9 cellular contexts compared by ENCODE assay signal in the genomic region with DNA sequence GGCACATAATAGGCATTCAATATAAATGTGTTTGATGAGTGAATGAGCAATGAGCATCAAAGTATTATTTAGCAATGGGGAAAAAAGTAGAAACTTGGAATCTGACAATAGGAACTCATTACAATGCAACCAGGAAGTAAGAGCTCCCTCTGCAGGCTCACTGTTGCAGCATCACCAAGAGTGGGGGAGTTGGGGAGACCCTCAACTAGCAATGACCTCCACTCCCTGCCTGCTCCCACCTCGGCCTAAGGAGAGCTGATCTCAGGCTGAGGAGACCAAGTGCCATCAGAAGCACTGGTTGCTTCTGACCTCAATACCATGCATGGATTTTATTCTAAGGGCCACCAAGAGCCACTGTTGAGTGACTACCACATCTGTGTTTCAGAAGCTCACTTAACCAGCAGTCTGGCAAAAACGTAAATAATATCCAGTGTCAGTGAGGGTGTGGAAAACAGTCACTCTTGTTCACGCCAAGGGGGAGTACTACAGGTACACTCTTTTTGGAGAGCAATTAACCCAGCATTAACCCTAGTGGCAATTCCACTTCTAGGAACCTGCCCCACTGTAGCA. TPM values are rescaled to one million over a fixed set of nuclear protein-coding genes. Genes with fewer than 3 reads are reported as not detected.
DNase-seq lines count a peak whose midpoint lies in the region; ATAC-seq, FAIRE-seq and TF ChIP-seq lines count a peak whose summit lies in the region.
"Had no signal": no experiment of that assay in that cellular context is flagged by ENCODE, and none has a peak within 500 bp of the region (broad histone marks: within the 10 kb centered on the region; RNA-seq: fewer than 3 reads in every experiment).

No MANE protein-coding gene starts in this region.

- no peak overlapping the region for H3K4me3 ChIP-seq in DND-41 (ENCODE audit: low read depth in 1 of 2, low read length in 2 of 2)
- H3K4me3 ChIP-seq in HL-60 (replicated peaks; ENCODE audit: insufficient read depth, low read length): no peak overlapping the region
- no peak overlapping the region for H3K4me3 ChIP-seq in K562

- H3K36me3 Mint-ChIP-seq in immature natural killer cell: no peaks in the 10 kb centered on the region

- peak; percentile 58; the same call in 2 of the 3 replicates for ATAC-seq in DND-41 (ENCODE audit: insufficient read depth, low read depth)
- ATAC-seq in K562: peak; percentile 64
- no peak for ATAC-seq in HG02973 (IDR thresholded peaks at IDR 0.05; ENCODE audit: unreplicated experiment)
- ATAC-seq in HG02759 (IDR thresholded peaks at IDR 0.05; ENCODE audit: unreplicated experiment): no peak

- no peak overlapping the region for H3K4me2 ChIP-seq in DND-41 (ENCODE audit: insufficient read depth, low read length)
- H3K4me2 ChIP-seq in K562 (ENCODE audit: insufficient read depth, low read length): no peak overlapping the region

- peaks cover 97% of the 10 kb centered on the region for H3K79me2 ChIP-seq in DND-41 (ENCODE audit: insufficient read depth, low read length)
- H3K79me2 ChIP-seq in K562 (ENCODE audit: control insufficient read depth, insufficient read depth, low read length): peaks cover 97% of the 10 kb centered on the region

- H3K9ac ChIP-seq in DND-41 (ENCODE audit: low read depth, low read length) (no peak overlapping the region), K562 (ENCODE audit: insufficient read depth in 1 of 2, low read depth in 2 of 2, low read length in 2 of 2) (peak overlapping the region in 1 of 2 experiments; percentile 31; a peak in 1 of 4 replicates)

- WGBS in K562 (ENCODE audit: insufficient coverage, low coverage, missing lambda C conversion rate): 20% methylated on average over 3 of the region's 3 CpGs

- peak; percentile 51 for FAIRE-seq in K562 (lab: Jason Lieb, UNC)

- no peaks in the 10 kb centered on the region for H3K9me3 Mint-ChIP-seq in immature natural killer cell
- H3K9me3 Mint-ChIP-seq: activated naive CD4-positive, alpha-beta T cell treated with anti-CD3 and anti-CD28 coated beads, Interleukin-2, amount 50 U/mL, for 24 hours had no signal

- TF ChIP-seq CTCF in DND-41 (IDR thresholded peaks at IDR 0.05; ENCODE audit: borderline replicate concordance, extremely low read depth, low read length, poor library complexity, severe bottlenecking) (peak; percentile 82), HL-60 (IDR thresholded peaks at IDR 0.05; ENCODE audit: insufficient read depth, low read length) (peak; percentile 25), K562 (IDR thresholded peaks at IDR 0.05 in 2 of 3, conservative IDR thresholded peaks at IDR 0.05 in 1 of 3; ENCODE audit: insufficient read depth in 2 of 3, low read depth in 1 of 3, low read length in 3 of 3) (peak; percentile 58 to 79 (median 68))

- in situ Hi-C loops in K562 (cut with MboI): no loop called here

- peaks cover 42 to 78% of the 10 kb centered on the region in 2 donors for H3K4me1 Mint-ChIP-seq in immature natural killer cell

- TF ChIP-seq RAD21 in K562 (CRISPR knock-in tag; conservative IDR thresholded peaks at IDR 0.05 in 1 of 2, IDR thresholded peaks at IDR 0.05 in 1 of 2): no peak

- peaks cover 25% of the 10 kb centered on the region for H3K4me1 ChIP-seq in DND-41 (ENCODE audit: insufficient read depth, low read length)
- peaks cover 19 to 27% of the 10 kb centered on the region in 2 experiments for H3K4me1 ChIP-seq in K562 (replicated peaks in 1 of 2; ENCODE audit: control insufficient read depth in 2 of 2, insufficient read depth in 2 of 2, low read length in 2 of 2)

- H3K4me3 Mint-ChIP-seq in immature natural killer cell: no peak overlapping the region
- H3K4me3 Mint-ChIP-seq: activated naive CD4-positive, alpha-beta T cell treated with anti-CD3 and anti-CD28 coated beads, Interleukin-2, amount 50 U/mL, for 24 hours had no signal

- TF ChIP-seq EP300 in K562 (IDR thresholded peaks at IDR 0.05; ENCODE audit: low read length): no peak

- peaks cover 0 to 2% (median 0%) of the 10 kb centered on the region in 3 donors for H3K27me3 Mint-ChIP-seq in immature natural killer cell (ENCODE audit: low read depth in 3 of 3)
- H3K27me3 Mint-ChIP-seq: activated naive CD4-positive, alpha-beta T cell treated with anti-CD3 and anti-CD28 coated beads, Interleukin-2, amount 50 U/mL, for 24 hours had no signal

- peaks cover 88% of the 10 kb centered on the region for H4K20me1 ChIP-seq in DND-41 (ENCODE audit: insufficient read depth, low read length)
- peaks cover 74% of the 10 kb centered on the region for H4K20me1 ChIP-seq in K562 (replicated peaks; ENCODE audit: control insufficient read depth, insufficient read depth, low read length)

- H2AFZ ChIP-seq in DND-41 (ENCODE audit: low read depth, low read length) (no peak overlapping the region), K562 (ENCODE audit: low read depth, low read length) (no peak overlapping the region)

- H3K9me3 ChIP-seq in DND-41 (ENCODE audit: insufficient read depth, low read length, severe bottlenecking) (no peaks in the 10 kb centered on the region), K562 (replicated peaks; ENCODE audit: control insufficient read depth, insufficient read depth, low read depth, low read length) (no peaks in the 10 kb centered on the region)

- no peak overlapping the region; the same call in 1 of the 2 replicates for H3K27ac ChIP-seq in DND-41 (ENCODE audit: low read length)
- no peak overlapping the region for H3K27ac ChIP-seq in HL-60 (replicated peaks)
- peak overlapping the region; percentile 1; the same call in 1 of the 3 replicates for H3K27ac ChIP-seq in K562 (ENCODE audit: extremely low read depth, low read depth, low read length)

- no peak for TF ChIP-seq POLR2A in K562 (conservative IDR thresholded peaks at IDR 0.05)

- intact Hi-C loops in K562 (cut with micrococcal nuclease): no loop called here

- BruUV-seq in K562 (replicated peaks; lab: Mats Ljungman, UMichigan): no TSS peak

- POLR2A ChIA-PET in K562 (lab: Yijun Ruan, JAX): interaction anchor here (0.6 to 1.3 kb wide), 6 partner anchors 8 to 677 kb away, joined by 3 to 6 read pairs (median 4); a partner anchor contains a TSS

- no peak overlapping the region for H3K27ac Mint-ChIP-seq in immature natural killer cell
- H3K27ac Mint-ChIP-seq: activated naive CD4-positive, alpha-beta T cell treated with anti-CD3 and anti-CD28 coated beads, Interleukin-2, amount 50 U/mL, for 24 hours had no signal

- H3K27me3 ChIP-seq in DND-41 (ENCODE audit: insufficient read depth, low read length, poor library complexity): no peaks in the 10 kb centered on the region
- H3K27me3 ChIP-seq in HL-60 (ENCODE audit: insufficient read depth, poor library complexity, severe bottlenecking): no peaks in the 10 kb centered on the region
- no peaks in the 10 kb centered on the region for H3K27me3 ChIP-seq in K562 (ENCODE audit: control insufficient read depth in 2 of 2, insufficient read depth in 2 of 2, low read length in 2 of 2)

- H3K9me1 ChIP-seq in K562 (ENCODE audit: control insufficient read depth, insufficient read depth, low read length): peaks cover 20% of the 10 kb centered on the region

- DNase-seq in DND-41 (peak; percentile 31), HL-60 (ENCODE audit: low read depth in 1 of 2, low spot score in 1 of 2) (no peak), K562 (ENCODE audit: extremely low read depth in 1 of 4, low spot score in 3 of 4) (peak in 3 of 4 experiments; percentile 31 to 45 (median 37)), myocyte (ENCODE audit: low read depth) (peak; percentile 31), NCI-H510A (lab: John Stamatoyannopoulos, UW) (no peak), immature natural killer cell (no peak)

- CTCF ChIA-PET in K562 (lab: Yijun Ruan, JAX; ENCODE audit: low intra/inter-chr PET ratio): no interaction called here

- peaks cover 40% of the 10 kb centered on the region for H3K36me3 ChIP-seq in DND-41 (ENCODE audit: insufficient read depth, low read length)
- H3K36me3 ChIP-seq in K562 (ENCODE audit: control insufficient read depth, insufficient read depth, low read length): peaks cover 63% of the 10 kb centered on the region

RNA-seq across cellular contexts. Expression of a gene that starts 8.0 kb away (rescaled TPM):
- total RNA-seq in K562 (2011; cell fraction: chromatin; rRNA removed; ENCODE audit: low replicate concordance): 105 and 116 TPM in 2 replicates
- total RNA-seq in K562 (2011; cell fraction: nucleolus; rRNA removed): 68.0 and 70.9 TPM in 2 replicates
- total RNA-seq in K562 (2011; cell fraction: nucleoplasm; rRNA removed): 116 and 155 TPM in 2 replicates
- total RNA-seq in K562 (2014; rRNA removed) (224 and 228 TPM in 2 replicates), K562 (2014; rRNA removed; fragmentation: Illumina TruSeq; extraction: Trizol) (366 and 402 TPM in 2 replicates), K562 (2015; rRNA removed; fragmentation: Illumina TruSeq; extraction: Trizol) (319 and 320 TPM in 2 replicates), K562 (2021) (257 and 267 TPM in 2 replicates), myocyte (402 and 504 TPM in 2 replicates)
- polyA plus RNA-seq in K562 (2011; rRNA removed) (155 and 168 TPM in 2 replicates), K562 (2014; fragmentation: Illumina TruSeq; extraction: Trizol) (343 and 365 TPM in 2 replicates), K562 (2014; fragmentation: Nextera tagmentation; extraction: Ambion mirVana) (100 to 1,000 TPM; 293 to 301 TPM), K562 (2014; rRNA removed) (221 and 243 TPM in 2 replicates), immature natural killer cell (100 to 1,000 TPM; 107 to 119 (median 111) TPM)
- polyA plus RNA-seq in K562 (2011; cell fraction: cytosol; rRNA removed): 84.1 and 126 TPM in 2 replicates
- 76.3 and 97.2 TPM in 2 replicates for polyA plus RNA-seq in K562 (2011; cell fraction: nucleus; rRNA removed)
- polyA plus RNA-seq in K562 (2012): 230 and 274 TPM in 2 replicates
- 252 and 302 TPM in 2 replicates for polyA minus RNA-seq in K562 (2011; rRNA and poly(A)+ RNA removed)
- 143 and 162 TPM in 2 replicates for polyA minus RNA-seq in K562 (2011; cell fraction: cytosol; rRNA and poly(A)+ RNA removed)
- 29.8 and 47.0 TPM in 2 replicates for polyA minus RNA-seq in K562 (2011; cell fraction: nucleus; rRNA and poly(A)+ RNA removed)
- polyA plus RNA-seq in myocyte (2012): 326 TPM

RNA-seq across cellular contexts. Expression of a gene that starts 28.3 kb away (rescaled TPM):
- 43.2 and 55.8 TPM in 2 replicates for total RNA-seq in K562 (2011; cell fraction: chromatin; rRNA removed; ENCODE audit: low replicate concordance)
- 42.0 and 45.9 TPM in 2 replicates for total RNA-seq in K562 (2011; cell fraction: nucleolus; rRNA removed)
- total RNA-seq in K562 (2011; cell fraction: nucleoplasm; rRNA removed): 49.2 and 65.0 TPM in 2 replicates
- total RNA-seq in K562 (2014; rRNA removed) (23.3 and 28.2 TPM in 2 replicates), K562 (2014; rRNA removed; fragmentation: Illumina TruSeq; extraction: Trizol) (44.0 and 45.6 TPM in 2 replicates), K562 (2015; rRNA removed; fragmentation: Illumina TruSeq; extraction: Trizol) (35.5 and 36.3 TPM in 2 replicates), K562 (2021) (22.7 and 24.0 TPM in 2 replicates), myocyte (106 and 113 TPM in 2 replicates)
- polyA plus RNA-seq in K562 (2011; rRNA removed) (50.7 and 52.0 TPM in 2 replicates), K562 (2014; fragmentation: Illumina TruSeq; extraction: Trizol) (46.4 and 49.8 TPM in 2 replicates), K562 (2014; fragmentation: Nextera tagmentation; extraction: Ambion mirVana) (10 to 100 TPM; 30.0 to 32.5 TPM), K562 (2014; rRNA removed) (35.7 and 40.2 TPM in 2 replicates), immature natural killer cell (10 to 100 TPM; 30.0 to 30.6 (median 30.3) TPM)
- polyA plus RNA-seq in K562 (2011; cell fraction: cytosol; rRNA removed): 25.2 and 36.2 TPM in 2 replicates
- 20.3 and 25.9 TPM in 2 replicates for polyA plus RNA-seq in K562 (2011; cell fraction: nucleus; rRNA removed)
- polyA plus RNA-seq in K562 (2012): 23.1 and 36.4 TPM in 2 replicates
- polyA minus RNA-seq in K562 (2011; rRNA and poly(A)+ RNA removed): 44.5 and 49.8 TPM in 2 replicates
- 23.3 and 43.8 TPM in 2 replicates for polyA minus RNA-seq in K562 (2011; cell fraction: cytosol; rRNA and poly(A)+ RNA removed)
- polyA minus RNA-seq in K562 (2011; cell fraction: nucleus; rRNA and poly(A)+ RNA removed): 9.3 and 15.6 TPM in 2 replicates
- 93.2 TPM for polyA plus RNA-seq in myocyte (2012)

Comparison
In these comparisons a context has a peak if more than half of its experiments do, and no peak if none do; other contexts are left out.
1. ATAC-seq: peak in DND-41 (single experiment) and K562 (single experiment); none in HG02973 (single experiment) and HG02759 (single experiment).
2. DNase-seq: peak in DND-41 (single experiment), K562 (3 of 4) and myocyte (single experiment); none in HL-60 (0 of 2), NCI-H510A (single experiment) and immature natural killer cell (0 of 3).
3. CTCF ChIP-seq: peak in every context shown above with its lines; median percentile 82 in DND-41; 68 in K562; 25 in HL-60.